In genomic region chr15:32729700-32730099, GRCh38 we compare ENCODE assay signal across 2 cellular contexts.
TF ChIP-seq lines count a peak whose summit lies in the region.

No MANE protein-coding gene starts in this region.

TF ChIP-seq in HCT116, 20 proteins besides CTCF, POLR2A, EP300 and RAD21:
- TF ChIP-seq EZH2 (IDR thresholded peaks at IDR 0.05), result no peak
- TF ChIP-seq TCF7L2 (IDR thresholded peaks at IDR 0.05; ENCODE audit: borderline replicate concordance, extremely low read depth, insufficient read depth, insufficient read length), result no peak
- no peak for TF ChIP-seq ZFX (IDR thresholded peaks at IDR 0.05)
- TF ChIP-seq CBX3 (IDR thresholded peaks at IDR 0.05; ENCODE audit: low read depth), result no peak

TF ChIP-seq in K562, 482 proteins besides CTCF, POLR2A, EP300 and RAD21:
- no peak for TF ChIP-seq COPS2 (conservative IDR thresholded peaks at IDR 0.05)
- peak; percentile 7 for TF ChIP-seq MEIS2 (IDR thresholded peaks at IDR 0.05; ENCODE audit: partially characterized antibody)
